In the genomic region with DNA sequence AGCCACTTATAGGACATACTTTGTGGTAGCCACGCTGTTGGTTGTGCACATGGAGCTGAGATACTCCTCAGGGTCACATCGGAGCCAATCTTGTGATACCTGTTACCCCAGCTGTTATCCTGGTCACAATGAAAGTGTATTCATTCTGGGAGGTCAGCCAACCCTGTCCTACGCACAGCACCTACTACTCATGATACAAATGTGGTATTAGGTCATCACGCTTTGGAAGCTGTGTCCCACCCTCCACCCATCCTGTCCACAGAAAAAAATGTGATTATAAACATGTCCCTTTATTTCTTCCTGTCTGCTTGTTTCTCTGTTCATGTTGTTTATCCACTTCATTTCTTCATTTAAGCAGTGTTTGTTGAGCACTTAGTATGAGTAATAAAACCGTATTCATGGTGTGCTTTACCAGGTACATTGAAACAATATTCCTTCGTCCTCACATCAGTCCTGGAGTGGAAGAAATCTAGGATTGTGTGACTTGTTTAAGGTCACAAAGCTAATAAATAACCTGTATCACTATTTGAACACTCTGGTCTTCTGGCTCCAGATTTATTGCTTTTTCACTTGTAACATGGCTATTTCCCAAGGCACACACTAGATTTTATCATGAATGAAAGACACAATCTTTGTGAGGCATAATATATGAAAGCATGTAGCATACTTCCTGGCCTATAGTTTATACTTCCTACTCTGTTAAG, we compare ENCODE assay signal across 23 cellular contexts.
A peak's percentile ranks its signal among the peaks of the same experiment; 100 is the strongest.
DNase-seq lines count a peak whose midpoint lies in the region; ATAC-seq and TF ChIP-seq lines count a peak whose summit lies in the region.
"Had no signal": no experiment of that assay in that cellular context is flagged by ENCODE, and none has a peak within 500 bp of the region (broad histone marks: within the 10 kb centered on the region; RNA-seq: fewer than 3 reads in every experiment).

No MANE protein-coding gene starts in this region.

- H3K27ac ChIP-seq in left ventricle myocardium inferior (replicated peaks) (peak overlapping the region; percentile 14), adrenal gland (no peak overlapping the region), aorta (ENCODE audit: low read depth in 1 of 2, low read length in 2 of 2) (no peak overlapping the region)
- H3K27ac ChIP-seq: neutrophil, Peyer's patch, vagina had no signal

- H3K36me3 Mint-ChIP-seq in stimulated activated memory B cell treated with anti-CD40 and anti-IgM and Interleukin-4, amounts not matched to agents 10 μg/mL and 1 μg/mL and 100 μg/mL, for 72 hours, result peaks cover 61% of the 10 kb centered on the region

- ATAC-seq in left cardiac atrium, result no peak
- peak; percentile 8 for ATAC-seq in stimulated activated memory B cell treated with anti-CD40 and anti-IgM and Interleukin-4, amounts not matched to agents 10 μg/mL and 1 μg/mL and 100 μg/mL, for 72 hours
- no peak for ATAC-seq in HG02623 (IDR thresholded peaks at IDR 0.05; ENCODE audit: unreplicated experiment)
- no peak for ATAC-seq in aorta (ENCODE audit: low FRiP score)
- ATAC-seq: effector memory CD8-positive, alpha-beta T cell had no signal

- TF ChIP-seq POLR2A in adrenal gland (IDR thresholded peaks at IDR 0.05), result no peak

- no peak for TF ChIP-seq CTCF in left ventricle myocardium inferior (IDR thresholded peaks at IDR 0.05; ENCODE audit: borderline replicate concordance)
- TF ChIP-seq CTCF in adrenal gland (IDR thresholded peaks at IDR 0.05), result no peak

- peaks cover 23% of the 10 kb centered on the region for H3K4me1 Mint-ChIP-seq in stimulated activated memory B cell treated with anti-CD40 and anti-IgM and Interleukin-4, amounts not matched to agents 10 μg/mL and 1 μg/mL and 100 μg/mL, for 72 hours
- H3K4me1 Mint-ChIP-seq: activated naive CD4-positive, alpha-beta T cell treated with anti-CD3 and anti-CD28 coated beads, Interleukin-2, amount 50 U/mL, for 24 hours had no signal

- intact Hi-C loops in left ventricle myocardium inferior (cut with micrococcal nuclease) (no loop called here), left cardiac atrium (cut with DNase I) (no loop called here), adrenal gland (cut with DNase I) (no loop called here), aorta (cut with DNase I) (loop anchor here in 1 of 2 donors (10.0 kb wide), 1 partner anchor 381 kb away; no protein-coding TSS in a partner anchor)

- WGBS in adrenal gland, 4 donors, result 89 to 95% (median 92%) methylated on average over 6 of the region's 6 CpGs
- 93 to 95% methylated on average over 6 of the region's 6 CpGs for WGBS in aorta, 2 donors

- no peak for DNase-seq in left ventricle myocardium inferior
- no peak for DNase-seq in left cardiac atrium
- peak; percentile 90 for DNase-seq in NCI-H2029 treated with DMSO at 0.1 percent for 48 hours (lab: John Stamatoyannopoulos, UW)
- DNase-seq in kidney tubule cell (ENCODE audit: low spot score), result peak; percentile 66
- DNase-seq in adrenal gland, result no peak
- no peak for DNase-seq in aorta
- DNase-seq: activated B cell treated with CpG ODN at 0.5 μM for 24 hours; activated T-cell treated with anti-CD3 and anti-CD28 coated beads, Interleukin-2, amount 50 U/mL, for 48 hours; BE2C; effector memory CD8-positive, alpha-beta T cell; KG1; NCI-H1092; NCI-H2081; NCI-H446; Peyer's patch; SK-N-SH; stimulated activated CD4-positive, alpha-beta T cell treated with anti-CD3 and anti-CD28 coated beads, Interleukin-12 subunit alpha, Interleukin-12 subunit beta, amount 100 ng/mL, for 4 hours had no signal

- H3K36me3 ChIP-seq in left ventricle myocardium inferior (peaks cover 20% of the 10 kb centered on the region), adrenal gland (replicated peaks in 1 of 2) (no peaks in the 10 kb centered on the region), aorta (ENCODE audit: control insufficient read depth in 1 of 2, insufficient read depth in 2 of 2, low read length in 1 of 2) (no peaks in the 10 kb centered on the region)

- H3K4me3 Mint-ChIP-seq in stimulated activated memory B cell treated with anti-CD40 and anti-IgM and Interleukin-4, amounts not matched to agents 10 μg/mL and 1 μg/mL and 100 μg/mL, for 72 hours, result no peak overlapping the region
- H3K4me3 Mint-ChIP-seq: activated B cell treated with CpG ODN at 0.5 μM for 24 hours; activated naive CD4-positive, alpha-beta T cell treated with anti-CD3 and anti-CD28 coated beads, Interleukin-2, amount 50 U/mL, for 24 hours; effector memory CD8-positive, alpha-beta T cell; T-helper 2 cell treated with Interferon-gamma antibody and Interleukin-4, amounts not matched to agents 5 μg/mL and 100 μg/mL, for 36 hours had no signal

- peaks cover 2% of the 10 kb centered on the region for H3K9me3 Mint-ChIP-seq in stimulated activated memory B cell treated with anti-CD40 and anti-IgM and Interleukin-4, amounts not matched to agents 10 μg/mL and 1 μg/mL and 100 μg/mL, for 72 hours
- H3K9me3 Mint-ChIP-seq: activated naive CD4-positive, alpha-beta T cell treated with anti-CD3 and anti-CD28 coated beads, Interleukin-2, amount 50 U/mL, for 24 hours; effector memory CD8-positive, alpha-beta T cell; T-helper 2 cell treated with Interferon-gamma antibody and Interleukin-4, amounts not matched to agents 5 μg/mL and 100 μg/mL, for 36 hours had no signal

- H3K27me3 ChIP-seq in left ventricle myocardium inferior (ENCODE audit: low read depth), result no peaks in the 10 kb centered on the region
- no peaks in the 10 kb centered on the region for H3K27me3 ChIP-seq in adrenal gland
- H3K27me3 ChIP-seq in aorta (ENCODE audit: control insufficient read depth in 1 of 2, insufficient read depth in 2 of 2, low read length in 1 of 2), result no peaks in the 10 kb centered on the region
- H3K27me3 ChIP-seq: BE2C, neutrophil, Peyer's patch, vagina had no signal

- H3K27ac Mint-ChIP-seq in stimulated activated memory B cell treated with anti-CD40 and anti-IgM and Interleukin-4, amounts not matched to agents 10 μg/mL and 1 μg/mL and 100 μg/mL, for 72 hours, result no peak overlapping the region
- H3K27ac Mint-ChIP-seq: activated B cell treated with CpG ODN at 0.5 μM for 24 hours; activated naive CD4-positive, alpha-beta T cell treated with anti-CD3 and anti-CD28 coated beads, Interleukin-2, amount 50 U/mL, for 24 hours; T-helper 2 cell treated with Interferon-gamma antibody and Interleukin-4, amounts not matched to agents 5 μg/mL and 100 μg/mL, for 36 hours had no signal

- H3K4me3 ChIP-seq in left ventricle myocardium inferior, result no peak overlapping the region
- no peak overlapping the region for H3K4me3 ChIP-seq in adrenal gland
- H3K4me3 ChIP-seq in aorta (ENCODE audit: low read length in 2 of 2), result no peak overlapping the region
- H3K4me3 ChIP-seq: Peyer's patch, vagina had no signal

- peaks cover 53% of the 10 kb centered on the region for H3K4me1 ChIP-seq in left ventricle myocardium inferior
- H3K4me1 ChIP-seq in adrenal gland (replicated peaks in 1 of 2), result peaks cover 0 to 5% of the 10 kb centered on the region in 2 donors
- peaks cover under 1 to 2% of the 10 kb centered on the region in 2 donors for H3K4me1 ChIP-seq in aorta (ENCODE audit: control insufficient read depth in 1 of 2, insufficient read depth in 2 of 2, low read length in 2 of 2)
- H3K4me1 ChIP-seq: BE2C had no signal

- H3K27me3 Mint-ChIP-seq in stimulated activated memory B cell treated with anti-CD40 and anti-IgM and Interleukin-4, amounts not matched to agents 10 μg/mL and 1 μg/mL and 100 μg/mL, for 72 hours, result no peaks in the 10 kb centered on the region
- H3K27me3 Mint-ChIP-seq: activated B cell treated with CpG ODN at 0.5 μM for 24 hours; activated naive CD4-positive, alpha-beta T cell treated with anti-CD3 and anti-CD28 coated beads, Interleukin-2, amount 50 U/mL, for 24 hours; effector memory CD8-positive, alpha-beta T cell had no signal

- H3K9me3 ChIP-seq in left ventricle myocardium inferior (replicated peaks) (no peaks in the 10 kb centered on the region), adrenal gland (replicated peaks in 1 of 3) (peaks cover 0 to 3% (median 0%) of the 10 kb centered on the region in 3 donors), aorta (ENCODE audit: control insufficient read depth, low read length) (no peaks in the 10 kb centered on the region)
- H3K9me3 ChIP-seq: BE2C, neutrophil, Peyer's patch, SK-N-SH, vagina had no signal

Comparison
In these comparisons a context has a peak if more than half of its experiments do, and no peak if none do; other contexts are left out.
1. DNase-seq: peak in NCI-H2029 treated with DMSO at 0.1 percent for 48 hours (single experiment) and kidney tubule cell (single experiment); none in left ventricle myocardium inferior (single experiment), left cardiac atrium (single experiment), adrenal gland (0 of 7) and aorta (0 of 2).